Comparison of ENCODE assay signal across 1 cellular context in genomic region chr11:46520971-46521745, GRCh38.
TF ChIP-seq lines count a peak whose summit lies in the region.

No MANE protein-coding gene starts in this region.

TF ChIP-seq in WTC11, 78 proteins besides CTCF, POLR2A, EP300 and RAD21 (continued from another document):
- TF ChIP-seq ZNF512 (CRISPR knock-in tag; IDR thresholded peaks at IDR 0.05; ENCODE audit: borderline replicate concordance) (no peak), ZNF416 (CRISPR knock-in tag; IDR thresholded peaks at IDR 0.05) (no peak), JUN (CRISPR knock-in tag; IDR thresholded peaks at IDR 0.05) (no peak), USF2 (CRISPR knock-in tag; IDR thresholded peaks at IDR 0.05) (no peak)
TF ChIP-seq in WTC11: peak in this region for 0.
